11 cellular contexts compared by ENCODE assay signal in the genomic region with DNA sequence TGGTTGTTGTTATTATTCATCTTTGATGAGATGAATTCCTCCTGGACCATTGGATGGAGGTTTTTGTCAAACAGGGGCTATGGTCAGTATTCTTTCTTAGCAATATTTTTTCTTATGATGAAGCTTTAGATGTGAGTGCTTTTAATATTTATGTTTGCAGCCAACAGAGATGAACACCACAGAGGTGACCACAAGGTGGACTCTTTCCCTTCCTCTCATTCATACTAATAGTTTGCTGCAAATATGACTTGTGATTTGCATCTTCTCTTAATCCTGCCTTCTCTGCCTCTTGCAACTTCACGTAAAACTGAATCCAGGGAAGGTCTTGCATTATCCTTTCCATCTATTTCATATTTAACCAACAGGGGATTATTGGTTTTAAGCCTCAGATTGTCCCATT.
DNase-seq lines count a peak whose midpoint lies in the region; ATAC-seq and TF ChIP-seq lines count a peak whose summit lies in the region.
"Had no signal": no experiment of that assay in that cellular context is flagged by ENCODE, and none has a peak within 500 bp of the region (broad histone marks: within the 10 kb centered on the region; RNA-seq: fewer than 3 reads in every experiment).

No MANE protein-coding gene starts in this region.

- no peak overlapping the region for H4K91ac ChIP-seq in neuronal stem cell (ENCODE audit: low read depth, low read length, poor library complexity)

- no peak for ATAC-seq in stimulated activated naive CD8-positive, alpha-beta T cell treated with anti-CD3 and anti-CD28 coated beads, Interleukin-15, Interleukin-2, amounts not matched to agents 100 U/mL and 50 U/mL, for 24 hours

- no peak overlapping the region for H3K4me3 ChIP-seq in astrocyte of the spinal cord (ENCODE audit: low read depth, low read length)
- no peak overlapping the region for H3K4me3 ChIP-seq in mesendoderm (ENCODE audit: low read length)
- H3K4me3 ChIP-seq in neuronal stem cell (ENCODE audit: low read length in 2 of 2), result no peak overlapping the region

- H3K79me2 ChIP-seq in mesendoderm (ENCODE audit: control insufficient read depth, insufficient read depth, low read length), result no peaks in the 10 kb centered on the region

- no peak overlapping the region for H3K14ac ChIP-seq in neuronal stem cell (ENCODE audit: low read length)

- no peaks in the 10 kb centered on the region for H3K9me3 ChIP-seq in neuronal stem cell (replicated peaks in 1 of 2; ENCODE audit: control insufficient read depth in 2 of 2, insufficient read depth in 1 of 2, low read depth in 1 of 2, low read length in 2 of 2)

- no peak overlapping the region for H2AFZ ChIP-seq in neuronal stem cell (ENCODE audit: low read length)

- H3K4me3 Mint-ChIP-seq in activated naive CD8-positive, alpha-beta T cell treated with anti-CD3 and anti-CD28 coated beads for 36 hours, result no peak overlapping the region
- H3K4me3 Mint-ChIP-seq: activated CD4-positive, alpha-beta memory T cell treated with anti-CD3 and anti-CD28 coated beads, Interleukin-2, amount 10 ng/mL, durations not matched to agents 7 days and 5 days; stimulated activated naive CD8-positive, alpha-beta T cell treated with anti-CD3 and anti-CD28 coated beads, Interleukin-15, Interleukin-2, amounts not matched to agents 100 ng/mL and 50 ng/mL, for 24 hours had no signal

- no CpG with 5 or more reads among the region's 1 CpG for WGBS in mesendoderm (ENCODE audit: extremely low coverage, insufficient coverage, low lambda C conversion rate)
- WGBS in neuronal stem cell (ENCODE audit: extremely low coverage in 2 of 2, insufficient read length in 2 of 2, insufficient replicate concordance in 1 of 2), 2 donors, result no CpG with 5 or more reads among the region's 1 CpG

- H2BK5ac ChIP-seq in mesendoderm (ENCODE audit: low read length) (no peak overlapping the region), neuronal stem cell (ENCODE audit: low read length) (no peak overlapping the region)

- H4K5ac ChIP-seq in mesendoderm (ENCODE audit: low read length), result no peak overlapping the region

- TF ChIP-seq EP300 in Ishikawa (IDR thresholded peaks at IDR 0.05; ENCODE audit: borderline replicate concordance), result no peak

- H3K18ac ChIP-seq in mesendoderm (ENCODE audit: low read length), result no peak overlapping the region
- no peak overlapping the region for H3K18ac ChIP-seq in neuronal stem cell (ENCODE audit: low read length)

- H3K79me1 ChIP-seq in mesendoderm (ENCODE audit: low read length) (no peaks in the 10 kb centered on the region), neuronal stem cell (ENCODE audit: low read depth, low read length) (no peaks in the 10 kb centered on the region)

- H3K36me3 ChIP-seq in mesendoderm (ENCODE audit: control insufficient read depth, insufficient read depth, low read length), result no peaks in the 10 kb centered on the region
- H3K36me3 ChIP-seq in neuronal stem cell (replicated peaks in 1 of 2; ENCODE audit: control insufficient read depth in 2 of 2, insufficient read depth in 2 of 2, low read length in 2 of 2), result no peaks in the 10 kb centered on the region

- H2BK120ac ChIP-seq in mesendoderm (ENCODE audit: low read depth, low read length) (no peak overlapping the region), neuronal stem cell (ENCODE audit: low read depth, low read length) (no peak overlapping the region)

- DNase-seq in astrocyte of the spinal cord (ENCODE audit: low read depth, low spot score) (no peak), mesendoderm (peak; percentile 28), neuronal stem cell (ENCODE audit: low spot score) (no peak), anterior cingulate cortex (lab: John Stamatoyannopoulos, UW) (no peak)
- DNase-seq in activated naive CD8-positive, alpha-beta T cell treated with anti-CD3 and anti-CD28 coated beads for 36 hours, result no peak
- DNase-seq in stimulated activated naive CD8-positive, alpha-beta T cell treated with anti-CD3 and anti-CD28 coated beads, Interleukin-15, Interleukin-2, amounts not matched to agents 100 U/mL and 50 U/mL, for 24 hours, result no peak
- DNase-seq: activated CD4-positive, alpha-beta memory T cell treated with anti-CD3 and anti-CD28 coated beads, Interleukin-2, amount 10 ng/mL, durations not matched to agents 7 days and 5 days; NCI-H1930 had no signal

- H4K8ac ChIP-seq in mesendoderm (ENCODE audit: low read depth, low read length), result no peak overlapping the region
- no peak overlapping the region for H4K8ac ChIP-seq in neuronal stem cell (ENCODE audit: low read depth, low read length)

- H3K23ac ChIP-seq in mesendoderm (ENCODE audit: low read length) (no peak overlapping the region), neuronal stem cell (ENCODE audit: low read depth, low read length, poor library complexity) (no peak overlapping the region)

- H3K27ac ChIP-seq in mesendoderm (ENCODE audit: low read depth, low read length), result no peak overlapping the region
- H3K27ac ChIP-seq in neuronal stem cell (replicated peaks; ENCODE audit: low read length), result no peak overlapping the region

- in situ Hi-C loops in astrocyte of the spinal cord (cut with HindIII; ENCODE audit: low sequenced_read_pairs), result no loop called here

- no peak overlapping the region for H3K9ac ChIP-seq in mesendoderm (ENCODE audit: low read length)
- no peak overlapping the region for H3K9ac ChIP-seq in neuronal stem cell (ENCODE audit: low read depth, low read length, poor library complexity)

- no peak overlapping the region for H3K4me2 ChIP-seq in mesendoderm (ENCODE audit: low read length)
- no peak overlapping the region for H3K4me2 ChIP-seq in neuronal stem cell (ENCODE audit: insufficient read depth, low read length, poor library complexity, severe bottlenecking)

- H3K4me1 ChIP-seq in mesendoderm (ENCODE audit: control insufficient read depth, low read depth, low read length), result peaks cover 1% of the 10 kb centered on the region
- peaks cover 0 to 5% of the 10 kb centered on the region in 2 donors for H3K4me1 ChIP-seq in neuronal stem cell (ENCODE audit: control insufficient read depth in 2 of 2, insufficient read depth in 1 of 2, low read depth in 1 of 2, low read length in 2 of 2)

- H2AK5ac ChIP-seq in mesendoderm (ENCODE audit: low read length), result no peak overlapping the region
- no peak overlapping the region for H2AK5ac ChIP-seq in neuronal stem cell (ENCODE audit: low read depth, low read length)

- TF ChIP-seq RAD21 in Ishikawa (IDR thresholded peaks at IDR 0.05; ENCODE audit: low read depth), result peak; percentile 44

- H3K27ac Mint-ChIP-seq in activated naive CD8-positive, alpha-beta T cell treated with anti-CD3 and anti-CD28 coated beads for 36 hours, result no peak overlapping the region
- H3K27ac Mint-ChIP-seq: activated CD4-positive, alpha-beta memory T cell treated with anti-CD3 and anti-CD28 coated beads, Interleukin-2, amount 10 ng/mL, durations not matched to agents 7 days and 5 days; stimulated activated naive CD8-positive, alpha-beta T cell treated with anti-CD3 and anti-CD28 coated beads, Interleukin-15, Interleukin-2, amounts not matched to agents 100 ng/mL and 50 ng/mL, for 24 hours had no signal

- no peak overlapping the region for H2BK12ac ChIP-seq in neuronal stem cell (ENCODE audit: low read length)

- H3K4me1 Mint-ChIP-seq in activated naive CD8-positive, alpha-beta T cell treated with anti-CD3 and anti-CD28 coated beads for 36 hours, result no peaks in the 10 kb centered on the region
- H3K4me1 Mint-ChIP-seq: activated CD4-positive, alpha-beta memory T cell treated with anti-CD3 and anti-CD28 coated beads, Interleukin-2, amount 10 ng/mL, durations not matched to agents 7 days and 5 days had no signal

- H3K56ac ChIP-seq in mesendoderm (ENCODE audit: low read length), result no peak overlapping the region

- no peaks in the 10 kb centered on the region for H3K36me3 Mint-ChIP-seq in activated naive CD8-positive, alpha-beta T cell treated with anti-CD3 and anti-CD28 coated beads for 36 hours

- H3K27me3 ChIP-seq in mesendoderm (ENCODE audit: insufficient read depth, low read length, poor library complexity), result no peaks in the 10 kb centered on the region
- no peaks in the 10 kb centered on the region for H3K27me3 ChIP-seq in neuronal stem cell (ENCODE audit: control insufficient read depth in 3 of 3, insufficient read depth in 3 of 3, low read depth in 1 of 3, low read length in 3 of 3)

- H3K4ac ChIP-seq in mesendoderm (ENCODE audit: low read depth, low read length), result no peak overlapping the region
- no peak overlapping the region for H3K4ac ChIP-seq in neuronal stem cell (ENCODE audit: low read length)

- H3K9me3 Mint-ChIP-seq in activated naive CD8-positive, alpha-beta T cell treated with anti-CD3 and anti-CD28 coated beads for 36 hours, result no peaks in the 10 kb centered on the region
- H3K9me3 Mint-ChIP-seq: stimulated activated naive CD8-positive, alpha-beta T cell treated with anti-CD3 and anti-CD28 coated beads, Interleukin-15, Interleukin-2, amounts not matched to agents 100 ng/mL and 50 ng/mL, for 24 hours had no signal

- H2BK15ac ChIP-seq in mesendoderm (replicated peaks; ENCODE audit: low read depth) (no peak overlapping the region), neuronal stem cell (ENCODE audit: low read length) (no peak overlapping the region)

- peak; percentile 20; the same call in 1 of the 2 replicates for TF ChIP-seq CTCF in GM12874 (IDR thresholded peaks at IDR 0.05; ENCODE audit: insufficient read depth, low read depth, low read length)
- TF ChIP-seq CTCF in astrocyte of the spinal cord (IDR thresholded peaks at IDR 0.05; ENCODE audit: low read depth, low read length), result peak; percentile 39

- H3K27me3 Mint-ChIP-seq in activated naive CD8-positive, alpha-beta T cell treated with anti-CD3 and anti-CD28 coated beads for 36 hours, result no peaks in the 10 kb centered on the region
- H3K27me3 Mint-ChIP-seq: activated CD4-positive, alpha-beta memory T cell treated with anti-CD3 and anti-CD28 coated beads, Interleukin-2, amount 10 ng/mL, durations not matched to agents 7 days and 5 days; stimulated activated naive CD8-positive, alpha-beta T cell treated with anti-CD3 and anti-CD28 coated beads, Interleukin-15, Interleukin-2, amounts not matched to agents 100 ng/mL and 50 ng/mL, for 24 hours had no signal

TF ChIP-seq in Ishikawa, 13 proteins besides CTCF, POLR2A, EP300 and RAD21:
- TF ChIP-seq TEAD4 (IDR thresholded peaks at IDR 0.05) (no peak), FOXM1 (IDR thresholded peaks at IDR 0.05; ENCODE audit: borderline replicate concordance, low read depth) (no peak)
